In the genomic region with DNA sequence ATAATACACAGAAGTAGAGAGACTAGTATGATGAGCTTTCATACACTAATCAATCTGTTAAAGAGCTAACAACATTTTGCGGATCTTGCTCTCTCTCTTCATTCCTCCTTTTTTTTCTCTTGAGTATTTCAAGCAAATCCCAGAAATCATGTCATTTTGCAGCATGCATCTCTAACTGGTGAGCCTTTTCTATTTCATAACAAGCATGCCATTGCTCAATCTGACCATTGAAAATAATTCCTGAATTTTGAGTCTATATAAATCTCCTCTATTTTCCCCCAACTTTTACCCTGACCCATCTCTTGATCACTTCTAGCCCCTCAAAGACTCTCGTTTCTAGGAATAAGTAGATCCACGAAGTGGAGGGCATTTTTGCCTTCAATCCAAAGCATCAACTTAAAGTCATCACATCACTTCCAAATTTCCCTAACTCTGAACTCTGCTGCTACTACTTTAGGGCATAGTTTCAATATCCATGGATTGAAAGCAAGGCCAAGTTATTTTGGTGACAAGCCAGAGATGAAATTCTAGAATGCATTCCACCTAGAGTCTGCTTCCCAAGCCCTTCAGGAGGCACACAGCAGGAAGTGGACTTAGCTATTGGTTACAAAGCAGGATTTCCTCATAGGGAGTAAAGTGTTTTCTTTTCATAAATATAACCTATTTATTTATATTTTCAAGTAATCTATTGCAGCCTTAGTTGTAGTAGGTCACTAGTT, we compare ENCODE assay signal across 12 cellular contexts.
A peak's percentile ranks its signal among the peaks of the same experiment; 100 is the strongest.
DNase-seq lines count a peak whose midpoint lies in the region; ATAC-seq and TF ChIP-seq lines count a peak whose summit lies in the region.
"Had no signal": no experiment of that assay in that cellular context is flagged by ENCODE, and none has a peak within 500 bp of the region (broad histone marks: within the 10 kb centered on the region; RNA-seq: fewer than 3 reads in every experiment).

No MANE protein-coding gene starts in this region.

- H3K4me3 ChIP-seq in SK-N-SH (ENCODE audit: low read depth in 2 of 2, low read length in 1 of 2) (no peak overlapping the region), sigmoid colon (no peak overlapping the region)

- no peak overlapping the region; the same call in 1 of the 2 replicates for H2AFZ ChIP-seq in SK-N-SH (ENCODE audit: low read depth)

- no peaks in the 10 kb centered on the region for H3K27me3 Mint-ChIP-seq in Calu3 (ENCODE audit: unreplicated experiment)
- no peaks in the 10 kb centered on the region for H3K27me3 Mint-ChIP-seq in activated naive CD4-positive, alpha-beta T cell treated with anti-CD3 and anti-CD28 coated beads, Interleukin-2, amount 10 ng/mL, durations not matched to agents 7 days and 5 days

- DNase-seq in Calu3, result no peak
- no peak for DNase-seq in SK-N-SH
- no peak for DNase-seq in Right ventricle myocardium superior
- DNase-seq in sigmoid colon, result no peak
- DNase-seq in activated CD4-positive, CD25-positive, alpha-beta regulatory T cell treated with anti-CD3 and anti-CD28 coated beads, Interleukin-2, amount 50 U/mL, for 72 hours, result no peak
- no peak for DNase-seq in activated naive CD4-positive, alpha-beta T cell treated with anti-CD3 and anti-CD28 coated beads, Interleukin-2, amount 10 ng/mL, durations not matched to agents 7 days and 5 days
- DNase-seq: activated naive CD8-positive, alpha-beta T cell treated with anti-CD3 and anti-CD28 coated beads for 36 hours; GF-D8; NCI-H345; T1000 had no signal

- peaks cover 6% of the 10 kb centered on the region for H3K36me3 Mint-ChIP-seq in Calu3 (ENCODE audit: insufficient read depth, unreplicated experiment)
- no peaks in the 10 kb centered on the region for H3K36me3 Mint-ChIP-seq in activated naive CD4-positive, alpha-beta T cell treated with anti-CD3 and anti-CD28 coated beads, Interleukin-2, amount 10 ng/mL, durations not matched to agents 7 days and 5 days
- H3K36me3 Mint-ChIP-seq: activated naive CD8-positive, alpha-beta T cell treated with anti-CD3 and anti-CD28 coated beads for 36 hours had no signal

- ATAC-seq in Right ventricle myocardium superior (ENCODE audit: poor library complexity) (peak; percentile 69), HG03354 (IDR thresholded peaks at IDR 0.05; ENCODE audit: poor library complexity, severe bottlenecking, unreplicated experiment) (no peak), HG02884 (IDR thresholded peaks at IDR 0.05; ENCODE audit: unreplicated experiment) (no peak)

- no peak for TF ChIP-seq CTCF in Calu3 (IDR thresholded peaks at IDR 0.05; ENCODE audit: unreplicated experiment)
- TF ChIP-seq CTCF in SK-N-SH (IDR thresholded peaks at IDR 0.05), result no peak
- no peak for TF ChIP-seq CTCF in sigmoid colon (IDR thresholded peaks at IDR 0.05)

- H3K9me3 ChIP-seq in SK-N-SH (no peaks in the 10 kb centered on the region), sigmoid colon (no peaks in the 10 kb centered on the region)

- H3K4me3 Mint-ChIP-seq in Calu3 (ENCODE audit: low read depth, unreplicated experiment), result no peak overlapping the region
- no peak overlapping the region for H3K4me3 Mint-ChIP-seq in activated naive CD4-positive, alpha-beta T cell treated with anti-CD3 and anti-CD28 coated beads, Interleukin-2, amount 10 ng/mL, durations not matched to agents 7 days and 5 days
- H3K4me3 Mint-ChIP-seq: activated naive CD8-positive, alpha-beta T cell treated with anti-CD3 and anti-CD28 coated beads for 36 hours had no signal

- TF ChIP-seq EP300 in SK-N-SH (IDR thresholded peaks at IDR 0.05; ENCODE audit: borderline replicate concordance in 1 of 2, low read depth in 1 of 2, low read length in 1 of 2) (peak in 1 of 2 experiments; percentile 55; a peak in 1 of 4 replicates), sigmoid colon (IDR thresholded peaks at IDR 0.05) (no peak)

- no peaks in the 10 kb centered on the region for H3K9me2 ChIP-seq in SK-N-SH

- peak overlapping the region; percentile 69 for H3K9ac ChIP-seq in SK-N-SH

- CTCF ChIA-PET in Calu3 (lab: Charles Lee), result interaction anchor here (0.6 to 5.2 kb wide), 8 partner anchors 12 to 348 kb away, joined by 3 to 31 read pairs (median 4); no protein-coding TSS in a partner anchor
- CTCF ChIA-PET in SK-N-SH (lab: Yijun Ruan, JAX), result interaction anchor here (1.3 kb wide), 1 partner anchor 44 kb away, joined by 3 read pairs; no protein-coding TSS in a partner anchor
- CTCF ChIA-PET in activated naive CD4-positive, alpha-beta T cell treated with anti-CD3 and anti-CD28 coated beads, Interleukin-2, amount 10 ng/mL, durations not matched to agents 7 days and 5 days (lab: Charles Lee), result no interaction called here

- H3K4me2 ChIP-seq in SK-N-SH, result peak overlapping the region; percentile 27; the same call in 1 of the 2 replicates

- H3K4me1 ChIP-seq in SK-N-SH (ENCODE audit: control insufficient read depth in 1 of 2, insufficient read depth in 2 of 2, low read depth in 1 of 2, low read length in 1 of 2) (peaks cover 31 to 44% of the 10 kb centered on the region in 2 experiments), sigmoid colon (peaks cover 0 to 39% (median 32%) of the 10 kb centered on the region in 4 donors)

- H3K27me3 ChIP-seq in SK-N-SH (ENCODE audit: insufficient read depth) (no peaks in the 10 kb centered on the region), sigmoid colon (no peaks in the 10 kb centered on the region)

- no peaks in the 10 kb centered on the region for H3K9me3 Mint-ChIP-seq in Calu3 (ENCODE audit: low read depth, unreplicated experiment)
- no peaks in the 10 kb centered on the region for H3K9me3 Mint-ChIP-seq in activated naive CD4-positive, alpha-beta T cell treated with anti-CD3 and anti-CD28 coated beads, Interleukin-2, amount 10 ng/mL, durations not matched to agents 7 days and 5 days
- H3K9me3 Mint-ChIP-seq: activated naive CD8-positive, alpha-beta T cell treated with anti-CD3 and anti-CD28 coated beads for 36 hours had no signal

- no peaks in the 10 kb centered on the region for H4K20me1 ChIP-seq in SK-N-SH (ENCODE audit: insufficient read depth)

- no peaks in the 10 kb centered on the region for H3K79me2 ChIP-seq in SK-N-SH (ENCODE audit: insufficient read depth)

- TF ChIP-seq POLR2A in sigmoid colon (IDR thresholded peaks at IDR 0.05), result no peak

- POLR2A ChIA-PET in SK-N-SH (lab: Yijun Ruan, JAX), result no interaction called here

- 70% methylated on average over 3 of the region's 3 CpGs for whole genome bisulfite sequencing in SK-N-SH (ENCODE audit: low lambda C conversion rate)
- WGBS in sigmoid colon, 2 donors, result 87 to 89% methylated on average over 3 of the region's 3 CpGs

- H3K27ac Mint-ChIP-seq in Calu3 (ENCODE audit: unreplicated experiment), result no peak overlapping the region
- no peak overlapping the region for H3K27ac Mint-ChIP-seq in activated naive CD4-positive, alpha-beta T cell treated with anti-CD3 and anti-CD28 coated beads, Interleukin-2, amount 10 ng/mL, durations not matched to agents 7 days and 5 days
- H3K27ac Mint-ChIP-seq: activated naive CD8-positive, alpha-beta T cell treated with anti-CD3 and anti-CD28 coated beads for 36 hours had no signal

- H3F3A ChIP-seq in SK-N-SH (replicated peaks; ENCODE audit: insufficient read depth), result peaks cover 36% of the 10 kb centered on the region

- no peak for TF ChIP-seq RAD21 in SK-N-SH (IDR thresholded peaks at IDR 0.05; ENCODE audit: low read length)

- H3K36me3 ChIP-seq in SK-N-SH (replicated peaks in 1 of 2; ENCODE audit: control insufficient read depth in 1 of 2, insufficient read depth in 2 of 2, low read length in 1 of 2) (no peaks in the 10 kb centered on the region), sigmoid colon (no peaks in the 10 kb centered on the region)

- H3K4me1 Mint-ChIP-seq in Calu3 (ENCODE audit: low read depth, unreplicated experiment), result peaks cover 18% of the 10 kb centered on the region
- peaks cover 7% of the 10 kb centered on the region for H3K4me1 Mint-ChIP-seq in activated naive CD4-positive, alpha-beta T cell treated with anti-CD3 and anti-CD28 coated beads, Interleukin-2, amount 10 ng/mL, durations not matched to agents 7 days and 5 days

- H3K27ac ChIP-seq in SK-N-SH (ENCODE audit: low read depth in 2 of 2, low read length in 1 of 2), result peak overlapping the region; percentile 90 to 95
- H3K27ac ChIP-seq in sigmoid colon, result peak overlapping the region; percentile 46 to 69 (median 64)

- intact Hi-C loops in Calu3 (cut with micrococcal nuclease; ENCODE audit: unreplicated experiment) (loop anchor here (2.0 to 5.0 kb wide), 5 partner anchors 13 to 504 kb away; partner anchors contain the start of gene ZBTB11), Right ventricle myocardium superior (cut with DNase I) (no loop called here), sigmoid colon (cut with DNase I) (no loop called here)

- TSS peak; percentile 8 for BruUV-seq in Calu3 (replicated peaks; lab: Mats Ljungman, UMichigan)

TF ChIP-seq in SK-N-SH, 30 proteins besides CTCF, POLR2A, EP300 and RAD21 (continues in another document):
- TF ChIP-seq TCF12 (IDR thresholded peaks at IDR 0.05) (peak; percentile 44; the same call in 1 of the 2 replicates), SIN3A (IDR thresholded peaks at IDR 0.05; ENCODE audit: borderline replicate concordance, low read depth, low read length) (no peak)
- TF ChIP-seq, protein P1, sequence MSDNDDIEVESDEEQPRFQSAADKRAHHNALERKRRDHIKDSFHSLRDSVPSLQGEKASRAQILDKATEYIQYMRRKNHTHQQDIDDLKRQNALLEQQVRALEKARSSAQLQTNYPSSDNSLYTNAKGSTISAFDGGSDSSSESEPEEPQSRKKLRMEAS (IDR thresholded peaks at IDR 0.05; ENCODE audit: low read depth), result peak; percentile 56
- TF ChIP-seq, protein P2, sequence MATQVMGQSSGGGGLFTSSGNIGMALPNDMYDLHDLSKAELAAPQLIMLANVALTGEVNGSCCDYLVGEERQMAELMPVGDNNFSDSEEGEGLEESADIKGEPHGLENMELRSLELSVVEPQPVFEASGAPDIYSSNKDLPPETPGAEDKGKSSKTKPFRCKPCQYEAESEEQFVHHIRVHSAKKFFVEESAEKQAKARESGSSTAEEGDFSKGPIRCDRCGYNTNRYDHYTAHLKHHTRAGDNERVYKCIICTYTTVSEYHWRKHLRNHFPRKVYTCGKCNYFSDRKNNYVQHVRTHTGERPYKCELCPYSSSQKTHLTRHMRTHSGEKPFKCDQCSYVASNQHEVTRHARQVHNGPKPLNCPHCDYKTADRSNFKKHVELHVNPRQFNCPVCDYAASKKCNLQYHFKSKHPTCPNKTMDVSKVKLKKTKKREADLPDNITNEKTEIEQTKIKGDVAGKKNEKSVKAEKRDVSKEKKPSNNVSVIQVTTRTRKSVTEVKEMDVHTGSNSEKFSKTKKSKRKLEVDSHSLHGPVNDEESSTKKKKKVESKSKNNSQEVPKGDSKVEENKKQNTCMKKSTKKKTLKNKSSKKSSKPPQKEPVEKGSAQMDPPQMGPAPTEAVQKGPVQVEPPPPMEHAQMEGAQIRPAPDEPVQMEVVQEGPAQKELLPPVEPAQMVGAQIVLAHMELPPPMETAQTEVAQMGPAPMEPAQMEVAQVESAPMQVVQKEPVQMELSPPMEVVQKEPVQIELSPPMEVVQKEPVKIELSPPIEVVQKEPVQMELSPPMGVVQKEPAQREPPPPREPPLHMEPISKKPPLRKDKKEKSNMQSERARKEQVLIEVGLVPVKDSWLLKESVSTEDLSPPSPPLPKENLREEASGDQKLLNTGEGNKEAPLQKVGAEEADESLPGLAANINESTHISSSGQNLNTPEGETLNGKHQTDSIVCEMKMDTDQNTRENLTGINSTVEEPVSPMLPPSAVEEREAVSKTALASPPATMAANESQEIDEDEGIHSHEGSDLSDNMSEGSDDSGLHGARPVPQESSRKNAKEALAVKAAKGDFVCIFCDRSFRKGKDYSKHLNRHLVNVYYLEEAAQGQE (IDR thresholded peaks at IDR 0.05; ENCODE audit: low read depth, low read length), result no peak
